26 cellular contexts compared by ENCODE assay signal in the genomic region with DNA sequence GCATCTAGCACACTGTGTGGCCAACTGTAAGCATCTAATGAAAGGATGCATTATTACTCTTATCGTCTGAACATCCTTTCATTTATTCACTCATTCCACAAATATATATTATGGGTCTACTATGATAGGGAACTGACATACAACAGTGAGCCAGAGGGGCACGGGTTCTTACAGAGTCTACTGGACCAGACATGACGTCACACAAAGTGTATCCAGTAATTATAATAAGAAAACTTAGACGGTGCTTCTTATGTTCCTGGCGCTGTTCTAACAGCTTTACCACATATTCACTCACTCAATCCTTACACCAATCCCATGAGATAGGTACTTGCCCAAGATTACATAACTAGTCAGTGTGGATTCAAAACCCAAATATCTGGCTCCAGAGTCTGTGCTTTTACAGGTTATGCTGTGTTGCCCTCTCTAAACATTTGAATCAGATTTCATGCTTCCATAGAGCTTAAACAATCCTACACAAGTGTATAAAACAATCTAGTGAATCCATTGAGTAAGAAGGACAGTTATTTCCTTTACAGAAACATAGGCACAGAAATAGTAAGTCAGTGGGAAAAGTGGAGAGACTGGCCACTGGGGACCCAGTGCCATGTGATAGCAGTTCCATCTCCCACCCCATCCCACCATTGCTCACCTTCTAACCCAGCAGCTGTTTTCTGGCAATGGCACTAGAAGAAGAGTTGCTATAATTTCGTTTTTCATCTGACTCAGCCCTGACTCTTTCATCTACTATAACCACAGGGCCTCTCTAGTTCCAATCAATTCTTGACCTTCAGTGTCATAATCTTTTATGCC. TPM values are rescaled to one million over a fixed set of nuclear protein-coding genes. Genes with fewer than 3 reads are reported as not detected.
A peak's percentile ranks its signal among the peaks of the same experiment; 100 is the strongest.
DNase-seq lines count a peak whose midpoint lies in the region; ATAC-seq and TF ChIP-seq lines count a peak whose summit lies in the region.
"Had no signal": no experiment of that assay in that cellular context is flagged by ENCODE, and none has a peak within 500 bp of the region (broad histone marks: within the 10 kb centered on the region; RNA-seq: fewer than 3 reads in every experiment).

No MANE protein-coding gene starts in this region.

- intact Hi-C loops in thyroid gland (cut with DNase I), result no loop called here

- no peaks in the 10 kb centered on the region for H3K9me3 Mint-ChIP-seq in activated T-helper 17 cell treated with anti-CD3 and anti-CD28 coated beads, Interleukin-2, amount 50 U/mL, for 72 hours
- H3K9me3 Mint-ChIP-seq: activated CD4-positive, alpha-beta T cell treated with anti-CD3 and anti-CD28 coated beads, Interleukin-2, amount 10 ng/mL, durations not matched to agents 24 days and 14 days; memory B cell; naive thymus-derived CD8-positive, alpha-beta T cell had no signal

- H3K4me1 ChIP-seq in thyroid gland, result peaks cover 19 to 37% of the 10 kb centered on the region in 2 donors
- H3K4me1 ChIP-seq: BE2C, breast epithelium, foreskin keratinocyte, pancreas had no signal

- no peaks in the 10 kb centered on the region for H3K9me3 ChIP-seq in thyroid gland
- H3K9me3 ChIP-seq: adrenal gland, BE2C, breast epithelium, pancreas, upper lobe of left lung had no signal

- H3K36me3 ChIP-seq in thyroid gland, result no peaks in the 10 kb centered on the region
- H3K36me3 ChIP-seq: adrenal gland, BE2C, breast epithelium, pancreas, upper lobe of left lung had no signal

- peak; percentile 34 for ATAC-seq in activated T-helper 17 cell treated with anti-CD3 and anti-CD28 coated beads, Interleukin-2, amount 50 U/mL, for 72 hours (replicated peaks)
- ATAC-seq: foreskin keratinocyte; naive thymus-derived CD8-positive, alpha-beta T cell; pancreas; stimulated activated naive CD8-positive, alpha-beta T cell treated with anti-CD3 and anti-CD28 coated beads, Interleukin-15, Interleukin-2, amounts not matched to agents 100 U/mL and 50 U/mL, for 24 hours had no signal

- no peak overlapping the region for H3K4me3 Mint-ChIP-seq in activated T-helper 17 cell treated with anti-CD3 and anti-CD28 coated beads, Interleukin-2, amount 50 U/mL, for 72 hours
- H3K4me3 Mint-ChIP-seq: activated CD4-positive, alpha-beta T cell treated with anti-CD3 and anti-CD28 coated beads, Interleukin-2, amount 10 ng/mL, durations not matched to agents 24 days and 14 days; memory B cell; naive thymus-derived CD8-positive, alpha-beta T cell had no signal

- H3K4me3 ChIP-seq in thyroid gland (replicated peaks in 1 of 3), result no peak overlapping the region
- H3K4me3 ChIP-seq: adrenal gland, breast epithelium, coronary artery, pancreas, upper lobe of left lung had no signal

- no peak for TF ChIP-seq CTCF in thyroid gland (IDR thresholded peaks at IDR 0.05)

- peak overlapping the region in 2 of 3 donors; percentile 66 to 69 for H3K27ac ChIP-seq in thyroid gland
- H3K27ac ChIP-seq: breast epithelium, coronary artery, foreskin keratinocyte, pancreas had no signal

- H3K36me3 Mint-ChIP-seq in activated T-helper 17 cell treated with anti-CD3 and anti-CD28 coated beads, Interleukin-2, amount 50 U/mL, for 72 hours (ENCODE audit: low read depth), result no peaks in the 10 kb centered on the region
- H3K36me3 Mint-ChIP-seq: memory B cell; naive thymus-derived CD8-positive, alpha-beta T cell had no signal

- 73% methylated on average over 6 of the region's 6 CpGs for WGBS in thyroid gland, 2 donors

- peak; percentile 91 for DNase-seq in NCI-H2227 treated with DMSO at 0.1 percent for 48 hours (lab: John Stamatoyannopoulos, UW)
- DNase-seq in NCI-H2227 (lab: John Stamatoyannopoulos, UW; ENCODE audit: unreplicated experiment), result no peak
- DNase-seq in kidney tubule cell (ENCODE audit: low spot score), result peak; percentile 26
- no peak for DNase-seq in thyroid gland
- DNase-seq in activated T-cell treated with anti-CD3 and anti-CD28 coated beads, Interleukin-2, amount 50 U/mL, for 1 hour, result no peak
- DNase-seq in effector CD8-positive, alpha-beta T cell (lab: John Stamatoyannopoulos, UW), result no peak
- no peak for DNase-seq in T1000 (lab: John Stamatoyannopoulos, UW)
- DNase-seq: 8988T; activated CD4-positive, alpha-beta T cell treated with anti-CD3 and anti-CD28 coated beads, Interleukin-2, amount 10 ng/mL, durations not matched to agents 24 days and 14 days; BE2C; EL; naive thymus-derived CD8-positive, alpha-beta T cell; NCI-H187 treated with DMSO at 0.1 percent for 48 hours; pancreas; SIG-M5; small intestine; stimulated activated CD4-positive, alpha-beta T cell treated with anti-CD3 and anti-CD28 coated beads, Interleukin-4, amount 100 ng/mL, for 1 hour; stimulated activated naive CD8-positive, alpha-beta T cell treated with anti-CD3 and anti-CD28 coated beads, Interleukin-15, Interleukin-2, amounts not matched to agents 100 U/mL and 50 U/mL, for 24 hours; T-helper 1 cell; upper lobe of left lung had no signal

- no peak overlapping the region for H3K27ac Mint-ChIP-seq in activated T-helper 17 cell treated with anti-CD3 and anti-CD28 coated beads, Interleukin-2, amount 50 U/mL, for 72 hours
- H3K27ac Mint-ChIP-seq: activated CD4-positive, alpha-beta T cell treated with anti-CD3 and anti-CD28 coated beads, Interleukin-2, amount 10 ng/mL, durations not matched to agents 24 days and 14 days; memory B cell; naive thymus-derived CD8-positive, alpha-beta T cell had no signal

- H3K4me1 Mint-ChIP-seq in activated T-helper 17 cell treated with anti-CD3 and anti-CD28 coated beads, Interleukin-2, amount 50 U/mL, for 72 hours, result no peaks in the 10 kb centered on the region
- H3K4me1 Mint-ChIP-seq: naive thymus-derived CD8-positive, alpha-beta T cell had no signal

- no peaks in the 10 kb centered on the region for H3K27me3 Mint-ChIP-seq in activated T-helper 17 cell treated with anti-CD3 and anti-CD28 coated beads, Interleukin-2, amount 50 U/mL, for 72 hours
- H3K27me3 Mint-ChIP-seq: memory B cell had no signal

- TF ChIP-seq POLR2A in thyroid gland (IDR thresholded peaks at IDR 0.05), result no peak

- H3K27me3 ChIP-seq in thyroid gland, result no peaks in the 10 kb centered on the region
- H3K27me3 ChIP-seq: adrenal gland, BE2C, breast epithelium, pancreas, upper lobe of left lung had no signal

RNA-seq across cellular contexts. Expression of a gene that starts 24.2 kb away (rescaled TPM):
- total RNA-seq in activated T-helper 17 cell treated with anti-CD3 and anti-CD28 coated beads, Interleukin-2, amount 50 U/mL, for 72 hours, result 10 to 100 TPM; 72.9 to 76.7 TPM
- 10 to 100 TPM; 64.4 to 79.4 (median 71.0) TPM for total RNA-seq in thyroid gland

Comparison
In these comparisons a context has a peak if more than half of its experiments do, and no peak if none do; other contexts are left out.
1. DNase-seq: peak in NCI-H2227 treated with DMSO at 0.1 percent for 48 hours (single experiment) and kidney tubule cell (single experiment); none in NCI-H2227 (single experiment), thyroid gland (0 of 2), activated T-cell treated with anti-CD3 and anti-CD28 coated beads, Interleukin-2, amount 50 U/mL, for 1 hour (single experiment), effector CD8-positive, alpha-beta T cell (single experiment) and T1000 (single experiment).